ENCODE assay signal across 21 cellular contexts in the genomic region with DNA sequence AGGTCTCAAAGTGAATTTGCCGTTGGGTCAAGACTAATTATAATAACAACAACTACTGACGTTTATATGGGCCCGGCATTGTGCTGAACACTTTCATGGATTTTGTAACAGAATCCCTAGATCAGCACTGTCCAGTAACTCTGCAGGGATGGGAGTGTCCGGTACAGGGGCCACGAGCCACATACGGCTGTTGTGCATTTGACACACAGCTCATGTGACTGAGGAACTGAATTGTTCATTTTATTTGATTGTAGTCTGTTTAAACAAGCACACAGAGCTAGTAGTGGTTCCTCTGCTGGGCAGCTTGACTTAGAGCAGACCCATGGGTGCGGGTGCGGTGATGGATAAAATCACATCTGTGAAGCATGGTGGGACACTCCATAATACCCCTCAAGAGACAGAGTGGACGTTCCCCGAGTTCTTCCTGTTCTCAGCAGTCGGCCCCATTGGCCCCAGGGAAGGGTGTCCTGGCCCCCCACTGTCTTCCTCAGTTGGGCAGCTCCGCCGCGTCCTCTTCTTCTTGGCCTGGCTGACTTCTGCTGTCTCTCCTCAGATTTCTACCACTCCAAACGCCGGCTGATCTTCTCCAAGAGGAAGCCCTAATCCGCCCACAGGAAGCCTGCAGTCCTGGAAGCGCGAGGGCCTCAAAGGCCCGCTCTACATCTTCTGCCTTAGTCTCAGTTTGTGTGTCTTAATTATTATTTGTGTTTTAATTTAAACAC. TPM values are rescaled to one million over a fixed set of nuclear protein-coding genes. Genes with fewer than 3 reads are reported as not detected.
DNase-seq lines count a peak whose midpoint lies in the region; ATAC-seq, FAIRE-seq and TF ChIP-seq lines count a peak whose summit lies in the region.
"Had no signal": no experiment of that assay in that cellular context is flagged by ENCODE, and none has a peak within 500 bp of the region (broad histone marks: within the 10 kb centered on the region; RNA-seq: fewer than 3 reads in every experiment).

No MANE protein-coding gene starts in this region.

- RAD21 ChIA-PET in GM12878 (lab: Charles Lee; ENCODE audit: unreplicated experiment): interaction anchor here (4.4 to 10.6 kb wide), 2 partner anchors 38 to 71 kb away, joined by 19 to 124 read pairs; no protein-coding TSS in a partner anchor

- H4K20me1 ChIP-seq in BLaER1 treated with 17β-estradiol and CSF1 and Interleukin-3, amounts not matched to agents 10 nM and 100 nM: peaks cover 82 to 99% (median 97%) of the 10 kb centered on the region in 11 experiments
- H4K20me1 ChIP-seq in GM12878 (ENCODE audit: control insufficient read depth, insufficient read depth): peaks cover 15% of the 10 kb centered on the region
- H4K20me1 ChIP-seq in neural progenitor cell (ENCODE audit: low read depth): peaks cover 13% of the 10 kb centered on the region

- H3K79me2 ChIP-seq in GM12878 (ENCODE audit: control insufficient read depth, insufficient read depth, low read length) (peaks cover 44% of the 10 kb centered on the region), neural progenitor cell (ENCODE audit: low read depth) (peaks cover 31% of the 10 kb centered on the region)

- TF ChIP-seq RAD21 in GM12878 (IDR thresholded peaks at IDR 0.05; ENCODE audit: insufficient read depth, low read depth, low read length): no peak

- peak overlapping the region in 4 of 10 experiments; percentile 9 to 100 (median 33); a peak in 5 of 20 replicates for H3K4me3 ChIP-seq in BLaER1 treated with 17β-estradiol and CSF1 and Interleukin-3, amounts not matched to agents 10 nM and 100 nM
- H3K4me3 ChIP-seq in GM12878 (no peak overlapping the region), neural progenitor cell (no peak overlapping the region)

- H3K4me1 Mint-ChIP-seq in neural progenitor cell (peaks cover 6% of the 10 kb centered on the region), WTC11 (peaks cover 23% of the 10 kb centered on the region)

- H3K4me3 Mint-ChIP-seq in neural progenitor cell: no peak overlapping the region
- no peak overlapping the region for H3K4me3 Mint-ChIP-seq in WTC11
- H3K4me3 Mint-ChIP-seq: activated naive CD4-positive, alpha-beta T cell treated with anti-CD3 and anti-CD28 coated beads for 36 hours had no signal

- H3F3A ChIP-seq in neural progenitor cell (ENCODE audit: low read depth): no peaks in the 10 kb centered on the region

- peaks cover 50 to 63% (median 58%) of the 10 kb centered on the region in 10 experiments for H3K4me1 ChIP-seq in BLaER1 treated with 17β-estradiol and CSF1 and Interleukin-3, amounts not matched to agents 10 nM and 100 nM
- H3K4me1 ChIP-seq in GM12878 (ENCODE audit: control insufficient read depth, insufficient read depth, low read length) (peaks cover 36% of the 10 kb centered on the region), neural progenitor cell (no peaks in the 10 kb centered on the region)

- no peak for TF ChIP-seq EP300 in GM12878 (IDR thresholded peaks at IDR 0.05; ENCODE audit: borderline replicate concordance in 1 of 2, control insufficient read depth in 1 of 2, low read depth in 2 of 2, low read length in 2 of 2)

- H3K36me3 Mint-ChIP-seq in neural progenitor cell (no peaks in the 10 kb centered on the region), WTC11 (peaks cover 37% of the 10 kb centered on the region)

- intact Hi-C loops in GM12878 (cut with micrococcal nuclease; ENCODE audit: unreplicated experiment): no loop called here

- in situ Hi-C loops in GM12878 (cut with MboI): no loop called here

- peak overlapping the region; percentile 24 to 96 (median 51); a peak in 20 of 22 replicates for H3K27ac ChIP-seq in BLaER1 treated with 17β-estradiol and CSF1 and Interleukin-3, amounts not matched to agents 10 nM and 100 nM
- H3K27ac ChIP-seq in GM12878 (ENCODE audit: control insufficient read depth, insufficient read depth) (no peak overlapping the region), neural progenitor cell (no peak overlapping the region)
- H3K27ac ChIP-seq: foreskin keratinocyte had no signal

- peak; percentile 24 for TF ChIP-seq POLR2A in GM18526 (IDR thresholded peaks at IDR 0.05; ENCODE audit: extremely low read depth, insufficient read length)
- TF ChIP-seq POLR2A in GM12878 (IDR thresholded peaks at IDR 0.05; ENCODE audit: low read depth, low read length): peak; percentile 47

- POLR2A ChIA-PET in GM12878 (lab: Charles Lee): interaction anchor here (1.4 kb wide), 1 partner anchor 34 kb away, joined by 3 read pairs; no protein-coding TSS in a partner anchor
- POLR2A ChIA-PET in WTC11 (lab: Charles Lee): interaction anchor here (0.7 kb wide), 1 partner anchor 74 kb away, joined by 4 read pairs; no protein-coding TSS in a partner anchor

- no peak overlapping the region for H2AFZ ChIP-seq in GM12878 (ENCODE audit: control insufficient read depth, low read depth, low read length)
- H2AFZ ChIP-seq in neural progenitor cell (replicated peaks): no peak overlapping the region

- 86% methylated on average over 20 of the region's 20 CpGs for WGBS in GM12878 (ENCODE audit: insufficient coverage, insufficient replicate concordance, low lambda C conversion rate, missing lambda C conversion rate)

- peaks cover 63 to 78% (median 72%) of the 10 kb centered on the region in 11 experiments for H3K36me3 ChIP-seq in BLaER1 treated with 17β-estradiol and CSF1 and Interleukin-3, amounts not matched to agents 10 nM and 100 nM
- peaks cover 31 to 38% of the 10 kb centered on the region in 2 experiments for H3K36me3 ChIP-seq in GM12878 (ENCODE audit: control insufficient read depth in 2 of 2, insufficient read depth in 2 of 2, low read length in 1 of 2)
- H3K36me3 ChIP-seq in neural progenitor cell: no peaks in the 10 kb centered on the region

- no peaks in the 10 kb centered on the region for H3K9me3 ChIP-seq in BLaER1 treated with 17β-estradiol and CSF1 and Interleukin-3, amounts not matched to agents 10 nM and 100 nM (replicated peaks in 1 of 11)
- H3K9me3 ChIP-seq in GM12878 (replicated peaks; ENCODE audit: control insufficient read depth, insufficient read depth, low read length): no peaks in the 10 kb centered on the region; the same call in 2 of the 3 replicates
- H3K9me3 ChIP-seq in neural progenitor cell (ENCODE audit: low read depth): no peaks in the 10 kb centered on the region

- no peaks in the 10 kb centered on the region for H3K27me3 ChIP-seq in BLaER1 treated with 17β-estradiol and CSF1 and Interleukin-3, amounts not matched to agents 10 nM and 100 nM
- H3K27me3 ChIP-seq in GM12878 (replicated peaks in 1 of 2; ENCODE audit: control insufficient read depth in 2 of 2, insufficient read depth in 2 of 2, low read length in 1 of 2): no peaks in the 10 kb centered on the region
- peaks cover 7% of the 10 kb centered on the region for H3K27me3 ChIP-seq in neural progenitor cell
- H3K27me3 ChIP-seq: foreskin keratinocyte had no signal

- FAIRE-seq in GM12878 (lab: Jason Lieb, UNC): no peak
- FAIRE-seq: urothelium cell line had no signal

- H3K4me2 ChIP-seq in BLaER1 treated with 17β-estradiol and CSF1 and Interleukin-3, amounts not matched to agents 10 nM and 100 nM: peak overlapping the region; percentile 86 to 98 (median 95)
- H3K4me2 ChIP-seq in GM12878 (ENCODE audit: control insufficient read depth, insufficient read depth) (no peak overlapping the region), neural progenitor cell (no peak overlapping the region)

- CTCF ChIA-PET in GM12878 (lab: Yijun Ruan, JAX) (interaction anchor here (0.6 to 7.7 kb wide), 6 partner anchors 9 to 1209 kb away, joined by 3 to 109 read pairs (median 9); no protein-coding TSS in a partner anchor), WTC11 (lab: Charles Lee) (no interaction called here)

- H3K9ac ChIP-seq in BLaER1 treated with 17β-estradiol and CSF1 and Interleukin-3, amounts not matched to agents 10 nM and 100 nM: peak overlapping the region; percentile 10 to 99 (median 93); a peak in 19 of 22 replicates
- no peak overlapping the region for H3K9ac ChIP-seq in GM12878 (ENCODE audit: control insufficient read depth, insufficient read depth, low read length)
- no peak overlapping the region for H3K9ac ChIP-seq in neural progenitor cell

- H3K27me3 Mint-ChIP-seq in neural progenitor cell (ENCODE audit: insufficient read depth, low read depth) (peaks cover 25% of the 10 kb centered on the region), WTC11 (ENCODE audit: low read depth) (peaks cover 10% of the 10 kb centered on the region)

- SMC1A ChIA-PET in GM12878 (lab: Charles Lee; ENCODE audit: uncharacterized antibody, unreplicated experiment): interaction anchor here (0.7 to 11.2 kb wide), 5 partner anchors 39 to 232 kb away, joined by 3 to 120 read pairs (median 4); no protein-coding TSS in a partner anchor

- TF ChIP-seq CTCF in GM12878 (IDR thresholded peaks at IDR 0.05 in 2 of 3, conservative IDR thresholded peaks at IDR 0.05 in 1 of 3; ENCODE audit: control insufficient read depth in 2 of 3, extremely low read depth in 1 of 3, insufficient read depth in 1 of 3, low read depth in 3 of 3, low read length in 3 of 3) (no peak), neural progenitor cell (IDR thresholded peaks at IDR 0.05) (no peak), WTC11 (IDR thresholded peaks at IDR 0.05) (no peak)

- peak overlapping the region; percentile 17 for H3K27ac Mint-ChIP-seq in neural progenitor cell
- no peak overlapping the region for H3K27ac Mint-ChIP-seq in WTC11
- H3K27ac Mint-ChIP-seq: activated naive CD4-positive, alpha-beta T cell treated with anti-CD3 and anti-CD28 coated beads for 36 hours had no signal

- ATAC-seq in GM12878: no peak
- no peak for ATAC-seq in HG03457 (IDR thresholded peaks at IDR 0.05; ENCODE audit: unreplicated experiment)
- no peak for ATAC-seq in WTC11
- ATAC-seq in GM18868 (IDR thresholded peaks at IDR 0.05; ENCODE audit: unreplicated experiment): no peak
- ATAC-seq in GM19452 (IDR thresholded peaks at IDR 0.05; ENCODE audit: unreplicated experiment): no peak
- ATAC-seq: foreskin keratinocyte had no signal

- no TSS peak for BruUV-seq in GM12878 (replicated peaks; lab: Mats Ljungman, UMichigan)

- no peak for DNase-seq in GM12878 (ENCODE audit: low read depth, low spot score)
- no peak for DNase-seq in neural progenitor cell (ENCODE audit: low spot score)
- DNase-seq in WTC11 (ENCODE audit: low spot score): no peak
- DNase-seq: activated CD4-positive, alpha-beta T cell treated with anti-CD3 and anti-CD28 coated beads for 4 hours; activated naive CD4-positive, alpha-beta T cell treated with anti-CD3 and anti-CD28 coated beads for 36 hours; Calu3; foreskin keratinocyte; Karpas-422; NCI-H2171; NCI-H69; SIG-M5; T1000 had no signal

- H3K9me3 Mint-ChIP-seq in neural progenitor cell: no peaks in the 10 kb centered on the region
- H3K9me3 Mint-ChIP-seq in WTC11: no peaks in the 10 kb centered on the region
- H3K9me3 Mint-ChIP-seq: activated naive CD4-positive, alpha-beta T cell treated with anti-CD3 and anti-CD28 coated beads for 36 hours had no signal

RNA-seq across cellular contexts. Expression of a gene that starts 6.8 kb away (rescaled TPM):
- total RNA-seq in GM12878 (2013; cell fraction: nucleolus; rRNA removed): 98.4 and 111 TPM in 2 replicates
- total RNA-seq in GM12878 (2014; rRNA removed) (186 and 198 TPM in 2 replicates), GM12878 (2014; rRNA removed; fragmentation: Illumina TruSeq; extraction: Trizol) (139 and 144 TPM in 2 replicates), GM12878 (2021) (315 and 321 TPM in 2 replicates), neural progenitor cell (ENCODE audit: low replicate concordance) (7.0 and 14.1 TPM in 2 replicates), WTC11 (2021) (35.9 to 75.1 TPM (median 38.1 TPM) in 3 replicates)
- 50.2 TPM for polyA plus RNA-seq in GM12878 (2011; ENCODE audit: low read depth)
- polyA plus RNA-seq in GM12878 (2011; rRNA removed) (103 and 200 TPM in 2 replicates), GM12878 (2014; fragmentation: Illumina TruSeq; extraction: Trizol) (154 and 232 TPM in 2 replicates), GM12878 (2014; fragmentation: Nextera tagmentation; extraction: Ambion mirVana) (10 to 100 TPM; 25.2 to 48.4 TPM), GM12878 (2014; rRNA removed) (330 and 358 TPM in 2 replicates), GM12878 (2016; fragmentation: Nextera tagmentation; extraction: Ambion mirVana) (100 to 1,000 TPM; 604 to 637 TPM)
- 275 and 303 TPM in 2 replicates for polyA plus RNA-seq in GM12878 (2011; cell fraction: cytosol; rRNA removed)
- 252 and 284 TPM in 2 replicates for polyA plus RNA-seq in GM12878 (2011; cell fraction: nucleus; rRNA removed)
- 129 and 156 TPM in 2 replicates for polyA plus RNA-seq in GM12878 (2012)
- 81.2 and 140 TPM in 2 replicates for polyA minus RNA-seq in GM12878 (2011; rRNA and poly(A)+ RNA removed)
- 55.9 and 57.9 TPM in 2 replicates for polyA minus RNA-seq in GM12878 (2011; cell fraction: cytosol; rRNA and poly(A)+ RNA removed)
- 58.8 and 96.6 TPM in 2 replicates for polyA minus RNA-seq in GM12878 (2011; cell fraction: nucleus; rRNA and poly(A)+ RNA removed)

RNA-seq across cellular contexts. Expression of a gene that starts 12.3 kb away (rescaled TPM):
- total RNA-seq in GM12878 (2013; cell fraction: nucleolus; rRNA removed): 0.23 TPM in 1 of 2 replicates, not detected in the other
- total RNA-seq in GM12878 (2014; rRNA removed) (0.06 TPM in 1 of 2 replicates, not detected in the other), GM12878 (2014; rRNA removed; fragmentation: Illumina TruSeq; extraction: Trizol) (not detected in 2 replicates), GM12878 (2021) (0.05 TPM in 1 of 2 replicates, not detected in the other), neural progenitor cell (ENCODE audit: low replicate concordance) (0.03 TPM in 1 of 2 replicates, not detected in the other), WTC11 (2021) (0.07 to 0.11 TPM in 2 of 3 replicates, not detected in the other)
- polyA plus RNA-seq in GM12878 (2011; ENCODE audit: low read depth): not detected
- polyA plus RNA-seq in GM12878 (2011; rRNA removed) (0.05 TPM in 1 of 2 replicates, not detected in the other), GM12878 (2014; fragmentation: Illumina TruSeq; extraction: Trizol) (0.01 TPM in 1 of 2 replicates, not detected in the other), GM12878 (2014; fragmentation: Nextera tagmentation; extraction: Ambion mirVana) (under 1 TPM in 1 of 2 experiments, not detected in 1; 0.02 TPM), GM12878 (2014; rRNA removed) (0.01 and 0.05 TPM in 2 replicates), GM12878 (2016; fragmentation: Nextera tagmentation; extraction: Ambion mirVana) (under 1 TPM; 0.05 to 0.08 TPM)
- polyA plus RNA-seq in GM12878 (2011; cell fraction: cytosol; rRNA removed): 0.05 and 0.06 TPM in 2 replicates
- polyA plus RNA-seq in GM12878 (2011; cell fraction: nucleus; rRNA removed): 0.24 and 0.26 TPM in 2 replicates
- polyA plus RNA-seq in GM12878 (2012): 0.03 and 0.05 TPM in 2 replicates
- polyA minus RNA-seq in GM12878 (2011; rRNA and poly(A)+ RNA removed): 0.05 TPM in 1 of 2 replicates, not detected in the other
- not detected in 2 replicates for polyA minus RNA-seq in GM12878 (2011; cell fraction: cytosol; rRNA and poly(A)+ RNA removed)
- not detected in 2 replicates for polyA minus RNA-seq in GM12878 (2011; cell fraction: nucleus; rRNA and poly(A)+ RNA removed)
- total RNA-seq: Calu3, chondrocyte, foreskin keratinocyte, kidney epithelial cell had no signal
- polyA plus RNA-seq: aorta had no signal

Comparison
In these comparisons a context has a peak if more than half of its experiments do, and no peak if none do; other contexts are left out.
1. H3K27ac ChIP-seq: peak in BLaER1 treated with 17β-estradiol and CSF1 and Interleukin-3, amounts not matched to agents 10 nM and 100 nM (11 of 11); none in GM12878 (single experiment) and neural progenitor cell (single experiment).
2. H3K4me2 ChIP-seq: peak in BLaER1 treated with 17β-estradiol and CSF1 and Interleukin-3, amounts not matched to agents 10 nM and 100 nM (11 of 11); none in GM12878 (single experiment) and neural progenitor cell (single experiment).
3. H3K9ac ChIP-seq: peak in BLaER1 treated with 17β-estradiol and CSF1 and Interleukin-3, amounts not matched to agents 10 nM and 100 nM (11 of 11); none in GM12878 (single experiment) and neural progenitor cell (single experiment).